ENCODE assay signal across 8 cellular contexts in the genomic region with DNA sequence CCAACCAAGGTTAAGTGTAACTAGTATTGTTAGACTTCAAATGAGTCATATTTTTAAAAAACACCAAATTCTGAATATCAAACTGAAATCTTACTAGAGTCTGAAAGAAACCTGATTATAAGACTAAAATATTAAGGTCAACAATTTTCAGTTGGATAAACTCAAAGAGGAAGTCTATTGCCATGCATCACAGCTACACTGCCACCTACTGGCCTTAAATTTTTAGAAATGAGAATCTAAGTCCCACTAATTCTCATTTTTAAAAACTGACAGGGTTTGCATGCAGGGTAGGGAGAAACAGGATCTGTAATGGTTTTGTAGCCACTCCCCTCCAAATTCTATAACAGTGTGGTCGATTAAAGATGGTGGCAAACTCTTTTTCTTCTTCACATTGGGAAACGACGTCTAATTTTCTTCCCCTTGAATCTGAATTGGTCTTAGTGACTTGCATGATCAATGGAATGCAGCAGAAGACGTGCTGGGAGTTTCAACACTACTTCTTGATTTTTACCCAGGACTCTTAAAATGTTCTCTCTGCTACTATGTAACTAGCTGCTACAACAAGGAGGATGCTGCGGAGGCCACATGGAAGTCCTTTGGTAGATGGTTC.
DNase-seq lines count a peak whose midpoint lies in the region; TF ChIP-seq lines count a peak whose summit lies in the region.

No MANE protein-coding gene starts in this region.

- no peaks in the 10 kb centered on the region for H4K20me1 ChIP-seq in SU-DHL-6 (ENCODE audit: low read depth, low read length)

- DNase-seq in AG04449 (ENCODE audit: low read depth, low spot score) (no peak), GM12864 (ENCODE audit: low read depth) (no peak), HuH-7 (ENCODE audit: low spot score) (peak; percentile 17), hepatic stellate cell (ENCODE audit: low spot score) (peak; percentile 13), posterior vena cava (ENCODE audit: low spot score) (no peak), AG08395 (ENCODE audit: low spot score) (no peak), amygdala (lab: John Stamatoyannopoulos, UW) (no peak)

- H3K36me3 ChIP-seq in SU-DHL-6 (ENCODE audit: low read length): no peaks in the 10 kb centered on the region

- no peak overlapping the region for H3K9ac ChIP-seq in SU-DHL-6 (ENCODE audit: low read length)

- H3K27me3 ChIP-seq in SU-DHL-6 (ENCODE audit: low read length): no peaks in the 10 kb centered on the region

- no peaks in the 10 kb centered on the region for H3K9me2 ChIP-seq in SU-DHL-6 (replicated peaks; ENCODE audit: insufficient read depth, low read length)

- POLR2A ChIA-PET in AG04449 (lab: Yijun Ruan, JAX): interaction anchor here (0.7 kb wide), 1 partner anchor 318 kb away, joined by 3 read pairs; no protein-coding TSS in a partner anchor

- H3K4me3 ChIP-seq in AG04449 (ENCODE audit: low read depth, low read length): no peak overlapping the region
- H3K4me3 ChIP-seq in GM12864 (ENCODE audit: low read depth, low read length): no peak overlapping the region
- no peak overlapping the region for H3K4me3 ChIP-seq in SU-DHL-6 (ENCODE audit: insufficient read depth, low read length, poor library complexity, severe bottlenecking)

- no peaks in the 10 kb centered on the region for H3F3A ChIP-seq in SU-DHL-6 (ENCODE audit: insufficient read depth)

- H3K4me2 ChIP-seq in SU-DHL-6 (ENCODE audit: low read depth, low read length, poor library complexity, severe bottlenecking): no peak overlapping the region

- CTCF ChIA-PET in AG04449 (lab: Yijun Ruan, JAX): interaction anchor here (0.7 to 3.3 kb wide), 11 partner anchors 8 to 292 kb away, joined by 3 to 20 read pairs (median 4); no protein-coding TSS in a partner anchor

- no peak overlapping the region for H3K27ac ChIP-seq in SU-DHL-6 (ENCODE audit: low read depth, low read length)

- H2AFZ ChIP-seq in SU-DHL-6 (ENCODE audit: low read depth, low read length, severe bottlenecking): no peak overlapping the region

- no peaks in the 10 kb centered on the region for H3K79me2 ChIP-seq in SU-DHL-6 (ENCODE audit: insufficient read depth, low read length)

- H3K9me3 ChIP-seq in SU-DHL-6 (ENCODE audit: insufficient read depth, low read length): no peaks in the 10 kb centered on the region

- peak; percentile 45 for TF ChIP-seq CTCF in AG04449 (IDR thresholded peaks at IDR 0.05; ENCODE audit: insufficient read depth, low read length, missing control alignments)
- peak; percentile 60 for TF ChIP-seq CTCF in GM12864 (IDR thresholded peaks at IDR 0.05; ENCODE audit: low read depth, low read length, missing control alignments)
- TF ChIP-seq CTCF in SU-DHL-6 (IDR thresholded peaks at IDR 0.05; ENCODE audit: insufficient read depth, low read length, poor library complexity, severe bottlenecking): peak; percentile 60

- intact Hi-C loops in posterior vena cava (cut with DNase I): no loop called here

Comparison
In these comparisons a context has a peak if more than half of its experiments do, and no peak if none do; other contexts are left out.
1. DNase-seq: peak in HuH-7 (single experiment) and hepatic stellate cell (single experiment); none in AG04449 (single experiment), GM12864 (single experiment), posterior vena cava (single experiment), AG08395 (single experiment) and amygdala (0 of 56).
2. Peak in every context shown above with its lines, with median percentiles within 50 percentile points of each other: CTCF ChIP-seq.